Comparison of ENCODE assay signal across 1 cellular context in genomic region chr17:79824893-79825579, GRCh38.
TF ChIP-seq lines count a peak whose summit lies in the region.

No MANE protein-coding gene starts in this region.

TF ChIP-seq in HepG2, 621 proteins besides CTCF, POLR2A, EP300 and RAD21 (continued from another document and continues in another):
- TF ChIP-seq NR0B2 (CRISPR knock-in tag; IDR thresholded peaks at IDR 0.05) (no peak), ATF4 (CRISPR knock-in tag; IDR thresholded peaks at IDR 0.05) (no peak), TCF7L2 (IDR thresholded peaks at IDR 0.05; ENCODE audit: low read depth, low read length) (no peak), SP140L (CRISPR knock-in tag; IDR thresholded peaks at IDR 0.05; ENCODE audit: borderline replicate concordance) (no peak), ZNF263 (CRISPR knock-in tag; IDR thresholded peaks at IDR 0.05) (0 out of 2 replicates have a peak, but pooled peaks have one; percentile 34), ZNF850 (CRISPR knock-in tag; conservative IDR thresholded peaks at IDR 0.05) (no peak), ZNF441 (CRISPR knock-in tag; IDR thresholded peaks at IDR 0.05; ENCODE audit: borderline replicate concordance) (no peak), ZNF766 (CRISPR knock-in tag; IDR thresholded peaks at IDR 0.05; ENCODE audit: borderline replicate concordance) (0 out of 2 replicates have a peak, but pooled peaks have one; percentile 44), SKI (IDR thresholded peaks at IDR 0.05; ENCODE audit: partially characterized antibody) (peak; percentile 38), MZF1 (CRISPR knock-in tag; IDR thresholded peaks at IDR 0.05; ENCODE audit: borderline replicate concordance) (no peak), ZNF841 (CRISPR knock-in tag; IDR thresholded peaks at IDR 0.05; ENCODE audit: borderline replicate concordance) (no peak), NFE2 (CRISPR knock-in tag; IDR thresholded peaks at IDR 0.05) (no peak), YY1 (IDR thresholded peaks at IDR 0.05; ENCODE audit: insufficient read depth, insufficient replicate concordance, low read depth, low read length) (no peak), ZIK1 (CRISPR knock-in tag; IDR thresholded peaks at IDR 0.05; ENCODE audit: borderline replicate concordance, low read depth) (no peak), KDM5B (CRISPR knock-in tag; IDR thresholded peaks at IDR 0.05; ENCODE audit: borderline replicate concordance) (no peak), ZNF703 (CRISPR knock-in tag; IDR thresholded peaks at IDR 0.05; ENCODE audit: borderline replicate concordance) (no peak), RFXANK (CRISPR knock-in tag; IDR thresholded peaks at IDR 0.05) (no peak), NCOR1 (IDR thresholded peaks at IDR 0.05; ENCODE audit: borderline replicate concordance, low read length) (no peak), ESRRA (CRISPR knock-in tag; IDR thresholded peaks at IDR 0.05; ENCODE audit: low read depth) (no peak), ZNF230 (CRISPR knock-in tag; IDR thresholded peaks at IDR 0.05) (no peak), ZNF879 (CRISPR knock-in tag; IDR thresholded peaks at IDR 0.05) (no peak), SAP130 (CRISPR knock-in tag; IDR thresholded peaks at IDR 0.05; ENCODE audit: low read depth) (peak; percentile 34; the same call in 1 of the 2 replicates), BATF2 (CRISPR knock-in tag; IDR thresholded peaks at IDR 0.05) (no peak), FOSL2 (CRISPR knock-in tag; IDR thresholded peaks at IDR 0.05) (no peak), ZMAT3 (CRISPR knock-in tag; conservative IDR thresholded peaks at IDR 0.05) (no peak), FIP1L1 (IDR thresholded peaks at IDR 0.05; ENCODE audit: borderline replicate concordance, insufficient read depth, low read depth, low read length) (no peak), ZBTB37 (CRISPR knock-in tag; IDR thresholded peaks at IDR 0.05) (no peak), ZSCAN30 (CRISPR knock-in tag; IDR thresholded peaks at IDR 0.05) (no peak), ATF2 (CRISPR knock-in tag; IDR thresholded peaks at IDR 0.05) (no peak), NKX3-1 (CRISPR knock-in tag; IDR thresholded peaks at IDR 0.05) (no peak), KLF16 (CRISPR knock-in tag; IDR thresholded peaks at IDR 0.05) (no peak), ZFP36 (IDR thresholded peaks at IDR 0.05; ENCODE audit: borderline replicate concordance, low read depth, low read length, partially characterized antibody) (no peak), TEF (CRISPR knock-in tag; IDR thresholded peaks at IDR 0.05) (no peak), ZBTB7A (CRISPR knock-in tag; IDR thresholded peaks at IDR 0.05) (peak; percentile 73; the same call in 1 of the 2 replicates), ZNF619 (CRISPR knock-in tag; IDR thresholded peaks at IDR 0.05) (no peak), ZNF776 (CRISPR knock-in tag; IDR thresholded peaks at IDR 0.05) (0 out of 2 replicates have a peak, but pooled peaks have one; percentile 15), ZNF3 (CRISPR knock-in tag; IDR thresholded peaks at IDR 0.05) (no peak), ELF4 (CRISPR knock-in tag; IDR thresholded peaks at IDR 0.05; ENCODE audit: borderline replicate concordance) (no peak), ZBTB43 (CRISPR knock-in tag; conservative IDR thresholded peaks at IDR 0.05) (no peak), ZBTB7B (CRISPR knock-in tag; IDR thresholded peaks at IDR 0.05) (0 out of 2 replicates have a peak, but pooled peaks have one; percentile 52), ZNF710 (CRISPR knock-in tag; IDR thresholded peaks at IDR 0.05; ENCODE audit: borderline replicate concordance) (no peak)
- TF ChIP-seq, protein P1, sequence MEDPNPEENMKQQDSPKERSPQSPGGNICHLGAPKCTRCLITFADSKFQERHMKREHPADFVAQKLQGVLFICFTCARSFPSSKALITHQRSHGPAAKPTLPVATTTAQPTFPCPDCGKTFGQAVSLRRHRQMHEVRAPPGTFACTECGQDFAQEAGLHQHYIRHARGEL (CRISPR knock-in tag; IDR thresholded peaks at IDR 0.05): no peak
- TF ChIP-seq, protein P2, sequence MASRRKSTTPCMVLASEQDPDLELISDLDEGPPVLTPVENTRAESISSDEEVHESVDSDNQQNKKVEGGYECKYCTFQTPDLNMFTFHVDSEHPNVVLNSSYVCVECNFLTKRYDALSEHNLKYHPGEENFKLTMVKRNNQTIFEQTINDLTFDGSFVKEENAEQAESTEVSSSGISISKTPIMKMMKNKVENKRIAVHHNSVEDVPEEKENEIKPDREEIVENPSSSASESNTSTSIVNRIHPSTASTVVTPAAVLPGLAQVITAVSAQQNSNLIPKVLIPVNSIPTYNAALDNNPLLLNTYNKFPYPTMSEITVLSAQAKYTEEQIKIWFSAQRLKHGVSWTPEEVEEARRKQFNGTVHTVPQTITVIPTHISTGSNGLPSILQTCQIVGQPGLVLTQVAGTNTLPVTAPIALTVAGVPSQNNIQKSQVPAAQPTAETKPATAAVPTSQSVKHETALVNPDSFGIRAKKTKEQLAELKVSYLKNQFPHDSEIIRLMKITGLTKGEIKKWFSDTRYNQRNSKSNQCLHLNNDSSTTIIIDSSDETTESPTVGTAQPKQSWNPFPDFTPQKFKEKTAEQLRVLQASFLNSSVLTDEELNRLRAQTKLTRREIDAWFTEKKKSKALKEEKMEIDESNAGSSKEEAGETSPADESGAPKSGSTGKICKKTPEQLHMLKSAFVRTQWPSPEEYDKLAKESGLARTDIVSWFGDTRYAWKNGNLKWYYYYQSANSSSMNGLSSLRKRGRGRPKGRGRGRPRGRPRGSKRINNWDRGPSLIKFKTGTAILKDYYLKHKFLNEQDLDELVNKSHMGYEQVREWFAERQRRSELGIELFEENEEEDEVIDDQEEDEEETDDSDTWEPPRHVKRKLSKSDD (CRISPR knock-in tag; IDR thresholded peaks at IDR 0.05; ENCODE audit: low read depth): no peak
- TF ChIP-seq, protein P3, sequence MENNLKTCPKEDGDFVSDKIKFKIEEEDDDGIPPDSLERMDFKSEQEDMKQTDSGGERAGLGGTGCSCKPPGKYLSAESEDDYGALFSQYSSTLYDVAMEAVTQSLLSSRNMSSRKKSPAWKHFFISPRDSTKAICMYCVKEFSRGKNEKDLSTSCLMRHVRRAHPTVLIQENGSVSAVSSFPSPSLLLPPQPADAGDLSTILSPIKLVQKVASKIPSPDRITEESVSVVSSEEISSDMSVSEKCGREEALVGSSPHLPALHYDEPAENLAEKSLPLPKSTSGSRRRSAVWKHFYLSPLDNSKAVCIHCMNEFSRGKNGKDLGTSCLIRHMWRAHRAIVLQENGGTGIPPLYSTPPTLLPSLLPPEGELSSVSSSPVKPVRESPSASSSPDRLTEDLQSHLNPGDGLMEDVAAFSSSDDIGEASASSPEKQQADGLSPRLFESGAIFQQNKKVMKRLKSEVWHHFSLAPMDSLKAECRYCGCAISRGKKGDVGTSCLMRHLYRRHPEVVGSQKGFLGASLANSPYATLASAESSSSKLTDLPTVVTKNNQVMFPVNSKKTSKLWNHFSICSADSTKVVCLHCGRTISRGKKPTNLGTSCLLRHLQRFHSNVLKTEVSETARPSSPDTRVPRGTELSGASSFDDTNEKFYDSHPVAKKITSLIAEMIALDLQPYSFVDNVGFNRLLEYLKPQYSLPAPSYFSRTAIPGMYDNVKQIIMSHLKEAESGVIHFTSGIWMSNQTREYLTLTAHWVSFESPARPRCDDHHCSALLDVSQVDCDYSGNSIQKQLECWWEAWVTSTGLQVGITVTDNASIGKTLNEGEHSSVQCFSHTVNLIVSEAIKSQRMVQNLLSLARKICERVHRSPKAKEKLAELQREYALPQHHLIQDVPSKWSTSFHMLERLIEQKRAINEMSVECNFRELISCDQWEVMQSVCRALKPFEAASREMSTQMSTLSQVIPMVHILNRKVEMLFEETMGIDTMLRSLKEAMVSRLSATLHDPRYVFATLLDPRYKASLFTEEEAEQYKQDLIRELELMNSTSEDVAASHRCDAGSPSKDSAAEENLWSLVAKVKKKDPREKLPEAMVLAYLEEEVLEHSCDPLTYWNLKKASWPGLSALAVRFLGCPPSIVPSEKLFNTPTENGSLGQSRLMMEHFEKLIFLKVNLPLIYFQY (CRISPR knock-in tag; IDR thresholded peaks at IDR 0.05; ENCODE audit: borderline replicate concordance): no peak
- TF ChIP-seq, protein P4, sequence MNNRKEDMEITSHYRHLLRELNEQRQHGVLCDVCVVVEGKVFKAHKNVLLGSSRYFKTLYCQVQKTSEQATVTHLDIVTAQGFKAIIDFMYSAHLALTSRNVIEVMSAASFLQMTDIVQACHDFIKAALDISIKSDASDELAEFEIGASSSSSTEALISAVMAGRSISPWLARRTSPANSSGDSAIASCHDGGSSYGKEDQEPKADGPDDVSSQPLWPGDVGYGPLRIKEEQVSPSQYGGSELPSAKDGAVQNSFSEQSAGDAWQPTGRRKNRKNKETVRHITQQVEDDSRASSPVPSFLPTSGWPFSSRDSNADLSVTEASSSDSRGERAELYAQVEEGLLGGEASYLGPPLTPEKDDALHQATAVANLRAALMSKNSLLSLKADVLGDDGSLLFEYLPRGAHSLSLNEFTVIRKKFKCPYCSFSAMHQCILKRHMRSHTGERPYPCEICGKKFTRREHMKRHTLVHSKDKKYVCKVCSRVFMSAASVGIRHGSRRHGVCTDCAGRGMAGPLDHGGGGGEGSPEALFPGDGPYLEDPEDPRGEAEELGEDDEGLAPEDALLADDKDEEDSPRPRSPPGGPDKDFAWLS (CRISPR knock-in tag; IDR thresholded peaks at IDR 0.05; ENCODE audit: borderline replicate concordance): no peak
- TF ChIP-seq, protein P5, sequence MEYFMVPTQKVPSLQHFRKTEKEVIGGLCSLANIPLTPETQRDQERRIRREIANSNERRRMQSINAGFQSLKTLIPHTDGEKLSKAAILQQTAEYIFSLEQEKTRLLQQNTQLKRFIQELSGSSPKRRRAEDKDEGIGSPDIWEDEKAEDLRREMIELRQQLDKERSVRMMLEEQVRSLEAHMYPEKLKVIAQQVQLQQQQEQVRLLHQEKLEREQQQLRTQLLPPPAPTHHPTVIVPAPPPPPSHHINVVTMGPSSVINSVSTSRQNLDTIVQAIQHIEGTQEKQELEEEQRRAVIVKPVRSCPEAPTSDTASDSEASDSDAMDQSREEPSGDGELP (IDR thresholded peaks at IDR 0.05; ENCODE audit: borderline replicate concordance, low read depth): peak; percentile 96
